ENCODE assay signal across 15 cellular contexts in the genomic region with DNA sequence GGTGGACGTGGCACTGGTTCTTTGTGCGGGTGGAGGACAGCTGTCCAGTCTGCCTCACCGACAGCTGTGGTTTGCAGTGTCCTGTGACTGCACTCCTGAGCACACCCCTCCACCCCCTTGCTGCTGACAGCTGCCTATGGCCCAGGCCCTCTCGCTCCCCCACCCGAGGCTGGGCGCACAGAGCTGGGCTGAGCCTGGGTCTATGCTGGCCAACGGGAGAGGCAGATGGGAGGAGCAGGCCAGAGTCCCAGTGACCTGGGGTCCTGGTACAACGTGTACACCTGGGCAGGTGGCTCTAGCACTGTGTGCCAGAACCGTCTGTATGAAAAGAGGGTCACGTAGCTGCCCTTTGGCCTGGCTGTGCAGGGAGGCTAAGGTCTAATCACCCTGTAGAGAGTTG. TPM values are rescaled to one million over a fixed set of nuclear protein-coding genes. Genes with fewer than 3 reads are reported as not detected.
A peak's percentile ranks its signal among the peaks of the same experiment; 100 is the strongest.
DNase-seq lines count a peak whose midpoint lies in the region; ATAC-seq and TF ChIP-seq lines count a peak whose summit lies in the region.
"Had no signal": no experiment of that assay in that cellular context is flagged by ENCODE, and none has a peak within 500 bp of the region (broad histone marks: within the 10 kb centered on the region; RNA-seq: fewer than 3 reads in every experiment).

No MANE protein-coding gene starts in this region.

- in situ Hi-C loops in Panc1 (cut with HindIII; ENCODE audit: low pct_unique_long_range_greater_than_20kb, low sequenced_read_pairs) = no loop called here
- in situ Hi-C loops in GM13977 (cut with MboI; ENCODE audit: low pct_unique_long_range_greater_than_20kb, low sequenced_read_pairs, unreplicated experiment) = no loop called here

- H3K27me3 ChIP-seq in Panc1 (ENCODE audit: control insufficient read depth, insufficient read depth, low read length) = no peaks in the 10 kb centered on the region
- H3K27me3 ChIP-seq: tibial nerve had no signal

- H3K4me3 ChIP-seq in Panc1 (ENCODE audit: low read depth in 2 of 2, low read length in 2 of 2) (no peak overlapping the region), mucosa of descending colon (no peak overlapping the region)
- H3K4me3 ChIP-seq: tibial nerve had no signal

- no peak overlapping the region for H3K27ac ChIP-seq in Panc1 (ENCODE audit: low read length)
- H3K27ac ChIP-seq in epithelial cell of prostate = peak overlapping the region; percentile 77
- H3K27ac ChIP-seq in temporal lobe (ENCODE audit: low read depth, low read length) = peak overlapping the region; percentile 50

- CTCF ChIA-PET in Panc1 (lab: Charles Lee) = no interaction called here

- H3K4me1 ChIP-seq in Panc1 (ENCODE audit: control insufficient read depth, insufficient read depth, low read length) = no peaks in the 10 kb centered on the region
- H3K4me1 ChIP-seq in mucosa of descending colon (ENCODE audit: low read depth) = peaks cover 13% of the 10 kb centered on the region

- ATAC-seq in Panc1 (0 out of 2 replicates have a peak, but pooled peaks have one; percentile 17), mucosa of descending colon (peak; percentile 32), GM18519 (IDR thresholded peaks at IDR 0.05; ENCODE audit: low FRiP score, unreplicated experiment) (no peak), GM19463 (IDR thresholded peaks at IDR 0.05; ENCODE audit: unreplicated experiment) (no peak)
- ATAC-seq: T-cell had no signal

- H3K9me3 ChIP-seq in Panc1 (ENCODE audit: control insufficient read depth, insufficient read depth, low read depth, low read length) (no peaks in the 10 kb centered on the region), mucosa of descending colon (no peaks in the 10 kb centered on the region)
- H3K9me3 ChIP-seq: tibial nerve had no signal

- DNase-seq in Panc1 (ENCODE audit: low read depth, low spot score) (no peak), epithelial cell of prostate (ENCODE audit: low read depth, low spot score) (no peak), mucosa of descending colon (no peak), GM13977 (ENCODE audit: low spot score) (no peak)
- no peak for DNase-seq in activated effector memory CD4-positive, alpha-beta T cell treated with anti-CD3 and anti-CD28 coated beads, Interleukin-2, amount 50 U/mL, for 16 hours
- DNase-seq: activated naive CD4-positive, alpha-beta T cell treated with anti-CD3 and anti-CD28 coated beads, Interleukin-2, amount 50 U/mL, for 16 hours; AML-193; NCI-H187 treated with DMSO at 0.1 percent for 48 hours; NCI-H526; stimulated activated CD4-positive, alpha-beta T cell treated with anti-CD3 and anti-CD28 coated beads, Interleukin-2, amount 100 ng/mL, for 48 hours; T-cell had no signal

- POLR2A ChIA-PET in Panc1 (lab: Charles Lee) = no interaction called here

- intact Hi-C loops in Panc1 (cut with micrococcal nuclease; ENCODE audit: unreplicated experiment) = no loop called here
- intact Hi-C loops in mucosa of descending colon (cut with DNase I, micrococcal nuclease) = no loop called here

- TF ChIP-seq CTCF in Panc1 (IDR thresholded peaks at IDR 0.05) (no peak), mucosa of descending colon (IDR thresholded peaks at IDR 0.05) (no peak), GM13977 (IDR thresholded peaks at IDR 0.05; ENCODE audit: extremely low read depth, insufficient read depth, missing control alignments) (no peak)

- H3K36me3 ChIP-seq in Panc1 (ENCODE audit: control insufficient read depth, insufficient read depth, low read length) (no peaks in the 10 kb centered on the region), mucosa of descending colon (ENCODE audit: low read depth) (no peaks in the 10 kb centered on the region)

- no TSS peak for BruUV-seq in Panc1 (replicated peaks; lab: Mats Ljungman, UMichigan)

RNA-seq across cellular contexts. Expression of a gene that starts 30.5 kb away (rescaled TPM):
- total RNA-seq in Panc1 (2021; ENCODE audit: unreplicated experiment) = 125 TPM
- 117 TPM for polyA plus RNA-seq in Panc1 (2012; ENCODE audit: insufficient read length)
- 10 to 100 TPM; 11.6 to 76.7 (median 19.4) TPM for total RNA-seq in mucosa of descending colon
- total RNA-seq in temporal lobe = 20.2 TPM

Comparison
In these comparisons a context has a peak if more than half of its experiments do, and no peak if none do; other contexts are left out.
1. ATAC-seq: peak in Panc1 (single experiment) and mucosa of descending colon (single experiment); none in GM18519 (single experiment) and GM19463 (single experiment).